Comparison of ENCODE assay signal across 26 cellular contexts in the genomic region with DNA sequence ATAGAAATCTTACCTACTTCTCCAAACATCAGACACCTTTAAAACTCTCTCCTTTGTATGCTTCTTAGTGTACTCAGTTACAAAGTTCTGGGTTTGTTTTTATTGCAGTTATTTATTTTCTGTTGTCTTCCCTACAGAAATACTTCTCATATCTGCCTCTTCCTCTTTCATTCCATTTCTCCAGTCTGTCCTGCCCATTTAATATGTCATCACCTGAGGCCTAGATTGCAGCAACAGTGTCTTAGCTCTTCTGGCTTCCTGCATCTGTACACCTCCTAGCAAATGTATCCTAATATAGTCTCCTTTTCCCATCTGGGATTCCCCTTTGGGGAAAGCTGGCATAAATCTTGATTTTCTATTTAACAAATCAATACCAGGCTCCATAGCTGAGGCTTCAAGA. TPM values are rescaled to one million over a fixed set of nuclear protein-coding genes. Genes with fewer than 3 reads are reported as not detected.
DNase-seq lines count a peak whose midpoint lies in the region; ATAC-seq, FAIRE-seq and TF ChIP-seq lines count a peak whose summit lies in the region.
"Had no signal": no experiment of that assay in that cellular context is flagged by ENCODE, and none has a peak within 500 bp of the region (broad histone marks: within the 10 kb centered on the region; RNA-seq: fewer than 3 reads in every experiment).

No MANE protein-coding gene starts in this region.

- in situ Hi-C loops in HepG2 (cut with HindIII; ENCODE audit: extremely low pct_ligation_motif_present, low pct_unique_long_range_greater_than_20kb) = no loop called here

- peaks cover 58% of the 10 kb centered on the region for H3K4me1 Mint-ChIP-seq in activated naive CD8-positive, alpha-beta T cell (ENCODE audit: low read depth)
- H3K4me1 Mint-ChIP-seq in activated naive CD8-positive, alpha-beta T cell treated with anti-CD3 and anti-CD28 coated beads for 36 hours = peaks cover 47% of the 10 kb centered on the region
- no peaks in the 10 kb centered on the region for H3K4me1 Mint-ChIP-seq in activated T-helper 17 cell treated with anti-CD3 and anti-CD28 coated beads, Interleukin-2, amount 50 U/mL, for 72 hours

- H3K9ac ChIP-seq in HepG2 (ENCODE audit: insufficient read depth, low read depth, low read length) = no peak overlapping the region

- H3K27ac ChIP-seq in HL-60 (replicated peaks) = no peak overlapping the region
- no peak overlapping the region for H3K27ac ChIP-seq in HepG2 (ENCODE audit: extremely low read length, insufficient read depth, low read length)
- H3K27ac ChIP-seq in heart right ventricle = no peak overlapping the region
- H3K27ac ChIP-seq: breast epithelium, C4-2B, heart left ventricle, pancreas, Peyer's patch, skin epidermis, tibial nerve had no signal

- H3K36me3 ChIP-seq in HepG2 (replicated peaks in 1 of 2; ENCODE audit: control insufficient read depth in 1 of 2, insufficient read depth in 2 of 2, low read length in 2 of 2) (no peaks in the 10 kb centered on the region), heart right ventricle (no peaks in the 10 kb centered on the region)
- H3K36me3 ChIP-seq: breast epithelium, heart left ventricle, pancreas, Peyer's patch, tibial nerve had no signal

- H3K36me3 Mint-ChIP-seq in activated naive CD8-positive, alpha-beta T cell = no peaks in the 10 kb centered on the region
- H3K36me3 Mint-ChIP-seq in activated naive CD8-positive, alpha-beta T cell treated with anti-CD3 and anti-CD28 coated beads for 36 hours = no peaks in the 10 kb centered on the region
- no peaks in the 10 kb centered on the region for H3K36me3 Mint-ChIP-seq in activated T-helper 17 cell treated with anti-CD3 and anti-CD28 coated beads, Interleukin-2, amount 50 U/mL, for 72 hours (ENCODE audit: low read depth)

- no peak for TF ChIP-seq POLR2A in HepG2 (IDR thresholded peaks at IDR 0.05; ENCODE audit: insufficient read depth in 1 of 2, low read depth in 2 of 2, low read length in 2 of 2)

- POLR2A ChIA-PET in HepG2 (lab: Yijun Ruan, JAX) = no interaction called here

- H3K9me3 ChIP-seq in HepG2 (ENCODE audit: low read length) (no peaks in the 10 kb centered on the region), heart right ventricle (no peaks in the 10 kb centered on the region)
- H3K9me3 ChIP-seq: breast epithelium, heart left ventricle, pancreas, Peyer's patch, tibial nerve had no signal

- H3K4me2 ChIP-seq in HepG2 (ENCODE audit: low read depth, low read length) = no peak overlapping the region

- DNase-seq in activated naive CD8-positive, alpha-beta T cell treated with anti-CD3 and anti-CD28 coated beads for 36 hours = no peak
- peak; percentile 17 to 54 for DNase-seq in HL-60 (ENCODE audit: low read depth in 1 of 2, low spot score in 1 of 2)
- no peak for DNase-seq in HepG2 (ENCODE audit: low spot score)
- DNase-seq in heart right ventricle = no peak
- DNase-seq: activated T-cell treated with anti-CD3 and anti-CD28 coated beads, Interleukin-2, amount 50 U/mL, for 1 hour; effector CD8-positive, alpha-beta T cell; erythroblast; heart left ventricle; IMR-90; midbrain; NCI-H1105; NCI-H187 treated with DMSO at 0.1 percent for 48 hours; NCI-H524; pancreas; Peyer's patch; retina; SIG-M5; stimulated activated CD8-positive, alpha-beta memory T cell treated with anti-CD3 and anti-CD28 coated beads, Interleukin-4, amount 100 ng/mL, for 48 hours had no signal

- peaks cover 30% of the 10 kb centered on the region for H3K4me1 ChIP-seq in HepG2 (ENCODE audit: insufficient read depth, low read length)
- peaks cover 0 to 10% (median 3%) of the 10 kb centered on the region in 9 donors for H3K4me1 ChIP-seq in heart right ventricle
- H3K4me1 ChIP-seq: breast epithelium, pancreas had no signal

- no peak for TF ChIP-seq RAD21 in HepG2 (CRISPR knock-in tag; IDR thresholded peaks at IDR 0.05)

- no peak for TF ChIP-seq CTCF in HL-60 (IDR thresholded peaks at IDR 0.05; ENCODE audit: insufficient read depth, low read length)
- no peak for TF ChIP-seq CTCF in HepG2 (CRISPR knock-in tag; IDR thresholded peaks at IDR 0.05)
- no peak for TF ChIP-seq CTCF in heart right ventricle (IDR thresholded peaks at IDR 0.05)

- H3K27me3 Mint-ChIP-seq in activated naive CD8-positive, alpha-beta T cell = no peaks in the 10 kb centered on the region
- no peaks in the 10 kb centered on the region for H3K27me3 Mint-ChIP-seq in activated naive CD8-positive, alpha-beta T cell treated with anti-CD3 and anti-CD28 coated beads for 36 hours
- H3K27me3 Mint-ChIP-seq in activated T-helper 17 cell treated with anti-CD3 and anti-CD28 coated beads, Interleukin-2, amount 50 U/mL, for 72 hours = no peaks in the 10 kb centered on the region

- H2AFZ ChIP-seq in HepG2 (ENCODE audit: low read length) = no peak overlapping the region

- no peak for FAIRE-seq in HepG2 (lab: Jason Lieb, UNC)
- FAIRE-seq: colon, pancreas had no signal

- H3K27me3 ChIP-seq in HL-60 (ENCODE audit: insufficient read depth, poor library complexity, severe bottlenecking) (no peaks in the 10 kb centered on the region), HepG2 (ENCODE audit: control insufficient read depth in 1 of 2, insufficient read depth in 2 of 2, low read length in 2 of 2) (no peaks in the 10 kb centered on the region; a peak in 1 of 5 replicates), heart right ventricle (no peaks in the 10 kb centered on the region)
- H3K27me3 ChIP-seq: breast epithelium, heart left ventricle, pancreas, Peyer's patch, tibial nerve had no signal

- CTCF ChIA-PET in HepG2 (lab: Yijun Ruan, JAX; ENCODE audit: low intra/inter-chr PET ratio, low total read pairs) = no interaction called here

- no peaks in the 10 kb centered on the region for H4K20me1 ChIP-seq in HepG2 (ENCODE audit: insufficient read depth, low read length)

- no peak overlapping the region for H3K4me3 Mint-ChIP-seq in activated naive CD8-positive, alpha-beta T cell
- H3K4me3 Mint-ChIP-seq in activated naive CD8-positive, alpha-beta T cell treated with anti-CD3 and anti-CD28 coated beads for 36 hours = no peak overlapping the region
- H3K4me3 Mint-ChIP-seq in activated T-helper 17 cell treated with anti-CD3 and anti-CD28 coated beads, Interleukin-2, amount 50 U/mL, for 72 hours = no peak overlapping the region

- intact Hi-C loops in HepG2 (cut with micrococcal nuclease; ENCODE audit: unreplicated experiment) = no loop called here
- intact Hi-C loops in heart right ventricle (cut with DNase I) = no loop called here

- no peak for ATAC-seq in activated T-helper 17 cell treated with anti-CD3 and anti-CD28 coated beads, Interleukin-2, amount 50 U/mL, for 72 hours (replicated peaks)
- no peak for ATAC-seq in GM21390 (IDR thresholded peaks at IDR 0.05; ENCODE audit: unreplicated experiment)
- ATAC-seq in HepG2 = no peak
- ATAC-seq in heart right ventricle = no peak
- ATAC-seq: heart left ventricle, pancreas had no signal

- H3K4me3 ChIP-seq in HL-60 (replicated peaks; ENCODE audit: insufficient read depth, low read length) (no peak overlapping the region), HepG2 (replicated peaks in 1 of 3; ENCODE audit: insufficient read depth in 1 of 3, low read depth in 2 of 3, low read length in 3 of 3) (no peak overlapping the region), heart right ventricle (no peak overlapping the region)
- H3K4me3 ChIP-seq: breast epithelium, heart left ventricle, pancreas, Peyer's patch, skin epidermis, tibial nerve had no signal

- no peak for TF ChIP-seq EP300 in HepG2 (IDR thresholded peaks at IDR 0.05; ENCODE audit: low read depth in 2 of 2, low read length in 2 of 2)
- no peak for TF ChIP-seq EP300 in HepG2 (CRISPR knock-in tag; IDR thresholded peaks at IDR 0.05; ENCODE audit: borderline replicate concordance)

- no TSS peak for BruUV-seq in HepG2 (replicated peaks; lab: Mats Ljungman, UMichigan)

- H3K27ac Mint-ChIP-seq in activated naive CD8-positive, alpha-beta T cell = peak overlapping the region; percentile 73
- no peak overlapping the region for H3K27ac Mint-ChIP-seq in activated naive CD8-positive, alpha-beta T cell treated with anti-CD3 and anti-CD28 coated beads for 36 hours
- H3K27ac Mint-ChIP-seq in activated T-helper 17 cell treated with anti-CD3 and anti-CD28 coated beads, Interleukin-2, amount 50 U/mL, for 72 hours = peak overlapping the region; percentile 21

- H3K79me2 ChIP-seq in HepG2 (ENCODE audit: insufficient read depth, low read length) = no peaks in the 10 kb centered on the region

- no peaks in the 10 kb centered on the region for H3K9me3 Mint-ChIP-seq in activated naive CD8-positive, alpha-beta T cell (ENCODE audit: low read depth)
- H3K9me3 Mint-ChIP-seq in activated naive CD8-positive, alpha-beta T cell treated with anti-CD3 and anti-CD28 coated beads for 36 hours = no peaks in the 10 kb centered on the region
- no peaks in the 10 kb centered on the region for H3K9me3 Mint-ChIP-seq in activated T-helper 17 cell treated with anti-CD3 and anti-CD28 coated beads, Interleukin-2, amount 50 U/mL, for 72 hours

RNA-seq across cellular contexts. Expression of a gene that starts 34.9 kb away (rescaled TPM):
- 10 to 100 TPM; 49.3 to 51.9 TPM for total RNA-seq in activated naive CD8-positive, alpha-beta T cell treated with anti-CD3 and anti-CD28 coated beads for 36 hours
- total RNA-seq in activated T-helper 17 cell treated with anti-CD3 and anti-CD28 coated beads, Interleukin-2, amount 50 U/mL, for 72 hours = 10 to 100 TPM; 50.1 to 84.8 TPM
- total RNA-seq in HepG2 (2016; rRNA removed; fragmentation: Illumina TruSeq; extraction: Trizol) (43.1 and 47.7 TPM in 2 replicates), heart right ventricle (10 to 100 TPM; 22.2 to 38.4 (median 28.7) TPM)
- total RNA-seq in HepG2 (2016; cell fraction: cytosol; rRNA removed; fragmentation: Illumina TruSeq; extraction: Trizol; ENCODE audit: low read depth) = 3.9 and 5.6 TPM in 2 replicates
- 41.6 and 49.1 TPM in 2 replicates for total RNA-seq in HepG2 (2016; cell fraction: insoluble cytoplasmic fraction; rRNA removed; fragmentation: Illumina TruSeq; extraction: Trizol)
- 14.1 and 19.4 TPM in 2 replicates for total RNA-seq in HepG2 (2016; cell fraction: membrane; rRNA removed; fragmentation: Illumina TruSeq; extraction: Trizol)
- 95.0 and 105 TPM in 2 replicates for total RNA-seq in HepG2 (2016; cell fraction: nucleus; rRNA removed; fragmentation: Illumina TruSeq; extraction: Trizol)
- polyA plus RNA-seq in HepG2 (2011; rRNA removed) (37.3 and 40.3 TPM in 2 replicates), heart right ventricle (10 to 100 TPM; 14.7 to 29.3 TPM)
- polyA plus RNA-seq in HepG2 (2011; cell fraction: cytosol; rRNA removed) = 18.8 and 21.4 TPM in 2 replicates
- 99.2 and 102 TPM in 2 replicates for polyA plus RNA-seq in HepG2 (2011; cell fraction: nucleus; rRNA removed)
- 29.5 and 35.9 TPM in 2 replicates for polyA plus RNA-seq in HepG2 (2012)
- 2.8 and 2.9 TPM in 2 replicates for polyA plus RNA-seq in HepG2 (2016; cell fraction: cytosol; fragmentation: Illumina TruSeq; extraction: Trizol; ENCODE audit: low read depth)
- polyA plus RNA-seq in HepG2 (2016; cell fraction: insoluble cytoplasmic fraction; fragmentation: Illumina TruSeq; extraction: Trizol; ENCODE audit: low read depth) = 27.5 and 31.2 TPM in 2 replicates
- polyA plus RNA-seq in HepG2 (2016; cell fraction: membrane; fragmentation: Illumina TruSeq; extraction: Trizol; ENCODE audit: low read depth) = 7.3 and 8.2 TPM in 2 replicates
- polyA plus RNA-seq in HepG2 (2016; cell fraction: nucleus; fragmentation: Illumina TruSeq; extraction: Trizol; ENCODE audit: insufficient read depth, low read depth) = 101 and 108 TPM in 2 replicates
- 31.9 and 52.6 TPM in 2 replicates for polyA minus RNA-seq in HepG2 (2011; rRNA and poly(A)+ RNA removed; ENCODE audit: low replicate concordance)
- 16.3 and 17.7 TPM in 2 replicates for polyA minus RNA-seq in HepG2 (2011; cell fraction: cytosol; rRNA and poly(A)+ RNA removed)
- polyA minus RNA-seq in HepG2 (2011; cell fraction: nucleus; rRNA and poly(A)+ RNA removed) = 150 and 158 TPM in 2 replicates

RNA-seq across cellular contexts. Expression of a gene that starts 50.4 kb away (rescaled TPM):
- total RNA-seq in activated naive CD8-positive, alpha-beta T cell treated with anti-CD3 and anti-CD28 coated beads for 36 hours = 10 to 100 TPM; 23.1 to 23.4 TPM
- total RNA-seq in activated T-helper 17 cell treated with anti-CD3 and anti-CD28 coated beads, Interleukin-2, amount 50 U/mL, for 72 hours = 1 to 10 TPM; 7.0 to 8.7 TPM
- total RNA-seq in HepG2 (2016; rRNA removed; fragmentation: Illumina TruSeq; extraction: Trizol) (5.0 and 8.8 TPM in 2 replicates), heart right ventricle (10 to 100 TPM; 20.2 to 29.4 (median 22.0) TPM)
- total RNA-seq in HepG2 (2016; cell fraction: cytosol; rRNA removed; fragmentation: Illumina TruSeq; extraction: Trizol; ENCODE audit: low read depth) = 0.61 and 1.5 TPM in 2 replicates
- 4.7 and 8.4 TPM in 2 replicates for total RNA-seq in HepG2 (2016; cell fraction: insoluble cytoplasmic fraction; rRNA removed; fragmentation: Illumina TruSeq; extraction: Trizol)
- total RNA-seq in HepG2 (2016; cell fraction: membrane; rRNA removed; fragmentation: Illumina TruSeq; extraction: Trizol) = 2.3 TPM in 2 replicates
- 3.8 and 6.3 TPM in 2 replicates for total RNA-seq in HepG2 (2016; cell fraction: nucleus; rRNA removed; fragmentation: Illumina TruSeq; extraction: Trizol)
- polyA plus RNA-seq in HepG2 (2011; rRNA removed) (3.7 and 4.2 TPM in 2 replicates), heart right ventricle (1 to 10 TPM; 2.5 to 5.3 TPM)
- 1.4 and 2.8 TPM in 2 replicates for polyA plus RNA-seq in HepG2 (2011; cell fraction: cytosol; rRNA removed)
- polyA plus RNA-seq in HepG2 (2011; cell fraction: nucleus; rRNA removed) = 2.7 and 4.6 TPM in 2 replicates
- 8.2 and 8.5 TPM in 2 replicates for polyA plus RNA-seq in HepG2 (2012)
- 0.09 and 0.22 TPM in 2 replicates for polyA plus RNA-seq in HepG2 (2016; cell fraction: cytosol; fragmentation: Illumina TruSeq; extraction: Trizol; ENCODE audit: low read depth)
- 5.3 and 6.2 TPM in 2 replicates for polyA plus RNA-seq in HepG2 (2016; cell fraction: insoluble cytoplasmic fraction; fragmentation: Illumina TruSeq; extraction: Trizol; ENCODE audit: low read depth)
- 0.58 and 0.83 TPM in 2 replicates for polyA plus RNA-seq in HepG2 (2016; cell fraction: membrane; fragmentation: Illumina TruSeq; extraction: Trizol; ENCODE audit: low read depth)
- polyA plus RNA-seq in HepG2 (2016; cell fraction: nucleus; fragmentation: Illumina TruSeq; extraction: Trizol; ENCODE audit: insufficient read depth, low read depth) = 5.7 and 8.0 TPM in 2 replicates
- polyA minus RNA-seq in HepG2 (2011; rRNA and poly(A)+ RNA removed; ENCODE audit: low replicate concordance) = 4.4 and 23.5 TPM in 2 replicates
- 3.5 and 3.6 TPM in 2 replicates for polyA minus RNA-seq in HepG2 (2011; cell fraction: cytosol; rRNA and poly(A)+ RNA removed)
- polyA minus RNA-seq in HepG2 (2011; cell fraction: nucleus; rRNA and poly(A)+ RNA removed) = 18.4 and 19.1 TPM in 2 replicates

Comparison
In these comparisons a context has a peak if more than half of its experiments do, and no peak if none do; other contexts are left out.
1. DNase-seq: peak in HL-60 (2 of 2); none in activated naive CD8-positive, alpha-beta T cell treated with anti-CD3 and anti-CD28 coated beads for 36 hours (single experiment), HepG2 (single experiment) and heart right ventricle (0 of 2).